Comparison of ENCODE assay signal across 7 cellular contexts in genomic region chr9:137286980-137287383, GRCh38. TPM values are rescaled to one million over a fixed set of nuclear protein-coding genes. Genes with fewer than 3 reads are reported as not detected.
A peak's percentile ranks its signal among the peaks of the same experiment; 100 is the strongest.
DNase-seq lines count a peak whose midpoint lies in the region; ATAC-seq and TF ChIP-seq lines count a peak whose summit lies in the region.
"Had no signal": no experiment of that assay in that cellular context is flagged by ENCODE, and none has a peak within 500 bp of the region (broad histone marks: within the 10 kb centered on the region; RNA-seq: fewer than 3 reads in every experiment).

No MANE protein-coding gene starts in this region.

- H3K4me3 ChIP-seq in GM12865 (ENCODE audit: low read depth, low read length), result no peak overlapping the region

- H3K4me1 Mint-ChIP-seq in endothelial cell (ENCODE audit: unreplicated experiment), result no peaks in the 10 kb centered on the region
- H3K4me1 Mint-ChIP-seq: activated naive CD4-positive, alpha-beta T cell treated with anti-CD3 and anti-CD28 coated beads, Interleukin-2, amount 50 U/mL, for 24 hours had no signal

- DNase-seq in GM12865 (ENCODE audit: low read depth) (peak; percentile 67), NCI-H345 (lab: John Stamatoyannopoulos, UW) (peak; percentile 67), endothelial cell (ENCODE audit: low spot score) (peak; percentile 67), NOMO-1 treated with dmso at 0.1 percent for 144 hours (lab: John Stamatoyannopoulos, UW; ENCODE audit: unreplicated experiment) (no peak), DMS79 treated with DMSO at 0.1 percent for 48 hours (lab: John Stamatoyannopoulos, UW) (no peak)
- DNase-seq in stimulated activated naive CD8-positive, alpha-beta T cell treated with anti-CD3 and anti-CD28 coated beads, Interleukin-15, Interleukin-2, amounts not matched to agents 100 U/mL and 50 U/mL, for 24 hours, result no peak

- peaks cover 13% of the 10 kb centered on the region for H3K36me3 Mint-ChIP-seq in endothelial cell (ENCODE audit: low read depth, unreplicated experiment)
- H3K36me3 Mint-ChIP-seq: activated naive CD4-positive, alpha-beta T cell treated with anti-CD3 and anti-CD28 coated beads, Interleukin-2, amount 50 U/mL, for 24 hours had no signal

- TF ChIP-seq CTCF in GM12865 (IDR thresholded peaks at IDR 0.05; ENCODE audit: insufficient read depth, low read depth, low read length, missing control alignments), result peak; percentile 55
- TF ChIP-seq CTCF in endothelial cell (IDR thresholded peaks at IDR 0.05; ENCODE audit: unreplicated experiment), result no peak

- H3K27me3 Mint-ChIP-seq in endothelial cell (ENCODE audit: unreplicated experiment), result peaks cover 8% of the 10 kb centered on the region

- ATAC-seq in stimulated activated naive CD8-positive, alpha-beta T cell treated with anti-CD3 and anti-CD28 coated beads, Interleukin-15, Interleukin-2, amounts not matched to agents 100 U/mL and 50 U/mL, for 24 hours, result peak; percentile 59

- H3K4me3 Mint-ChIP-seq in endothelial cell (ENCODE audit: unreplicated experiment), result peak overlapping the region; percentile 40
- H3K4me3 Mint-ChIP-seq: activated naive CD4-positive, alpha-beta T cell treated with anti-CD3 and anti-CD28 coated beads, Interleukin-2, amount 50 U/mL, for 24 hours had no signal

- no peaks in the 10 kb centered on the region for H3K9me3 Mint-ChIP-seq in endothelial cell (ENCODE audit: unreplicated experiment)
- H3K9me3 Mint-ChIP-seq: activated naive CD4-positive, alpha-beta T cell treated with anti-CD3 and anti-CD28 coated beads, Interleukin-2, amount 50 U/mL, for 24 hours had no signal

- H3K27ac Mint-ChIP-seq in endothelial cell (ENCODE audit: unreplicated experiment), result no peak overlapping the region
- H3K27ac Mint-ChIP-seq: activated naive CD4-positive, alpha-beta T cell treated with anti-CD3 and anti-CD28 coated beads, Interleukin-2, amount 50 U/mL, for 24 hours had no signal

RNA-seq across cellular contexts. Expression of gene TOR4A, which starts 9.5 kb away (rescaled TPM):
- total RNA-seq in endothelial cell (ENCODE audit: unreplicated experiment), result 37.7 TPM

RNA-seq across cellular contexts. Expression of gene NRARP, which starts 15.1 kb away (rescaled TPM):
- total RNA-seq in endothelial cell (ENCODE audit: unreplicated experiment), result 170 TPM

RNA-seq across cellular contexts. Expression of gene NELFB, which starts 31.9 kb away (rescaled TPM):
- total RNA-seq in endothelial cell (ENCODE audit: unreplicated experiment), result 65.6 TPM

RNA-seq across cellular contexts. Expression of gene STPG3, which starts 35.9 kb away (rescaled TPM):
- not detected for total RNA-seq in endothelial cell (ENCODE audit: unreplicated experiment)

RNA-seq across cellular contexts. Expression of gene TUBB4B, which starts 45.9 kb away (rescaled TPM):
- 134 TPM for total RNA-seq in endothelial cell (ENCODE audit: unreplicated experiment)

Comparison
In these comparisons a context has a peak if more than half of its experiments do, and no peak if none do; other contexts are left out.
1. DNase-seq: peak in GM12865 (single experiment), NCI-H345 (single experiment) and endothelial cell (single experiment); none in stimulated activated naive CD8-positive, alpha-beta T cell treated with anti-CD3 and anti-CD28 coated beads, Interleukin-15, Interleukin-2, amounts not matched to agents 100 U/mL and 50 U/mL, for 24 hours (single experiment), NOMO-1 treated with dmso at 0.1 percent for 144 hours (single experiment) and DMS79 treated with DMSO at 0.1 percent for 48 hours (single experiment).